In genomic region chr14:74922752-74923401, GRCh38 we compare ENCODE assay signal across 9 cellular contexts. TPM values are rescaled to one million over a fixed set of nuclear protein-coding genes. Genes with fewer than 3 reads are reported as not detected.
A peak's percentile ranks its signal among the peaks of the same experiment; 100 is the strongest.
DNase-seq lines count a peak whose midpoint lies in the region; ATAC-seq, FAIRE-seq and TF ChIP-seq lines count a peak whose summit lies in the region.
"Had no signal": no experiment of that assay in that cellular context is flagged by ENCODE, and none has a peak within 500 bp of the region (broad histone marks: within the 10 kb centered on the region; RNA-seq: fewer than 3 reads in every experiment).

A gene with protein sequence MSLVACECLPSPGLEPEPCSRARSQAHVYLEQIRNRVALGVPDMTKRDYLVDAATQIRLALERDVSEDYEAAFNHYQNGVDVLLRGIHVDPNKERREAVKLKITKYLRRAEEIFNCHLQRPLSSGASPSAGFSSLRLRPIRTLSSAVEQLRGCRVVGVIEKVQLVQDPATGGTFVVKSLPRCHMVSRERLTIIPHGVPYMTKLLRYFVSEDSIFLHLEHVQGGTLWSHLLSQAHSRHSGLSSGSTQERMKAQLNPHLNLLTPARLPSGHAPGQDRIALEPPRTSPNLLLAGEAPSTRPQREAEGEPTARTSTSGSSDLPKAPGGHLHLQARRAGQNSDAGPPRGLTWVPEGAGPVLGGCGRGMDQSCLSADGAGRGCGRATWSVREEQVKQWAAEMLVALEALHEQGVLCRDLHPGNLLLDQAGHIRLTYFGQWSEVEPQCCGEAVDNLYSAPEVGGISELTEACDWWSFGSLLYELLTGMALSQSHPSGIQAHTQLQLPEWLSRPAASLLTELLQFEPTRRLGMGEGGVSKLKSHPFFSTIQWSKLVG (minus strand): TSS chr14:74923260. CDS start chr14:74921541, 1,719 bp downstream.

- POLR2A ChIA-PET in HepG2 (lab: Yijun Ruan, JAX) = interaction anchor here (0.8 to 2.0 kb wide), 20 partner anchors 9 to 166 kb away, joined by 3 to 16 read pairs (median 4); partner anchors contain the start of genes ACYP1, EIF2B2, PGF and PROX2

- H3K79me2 ChIP-seq in ACC112 (ENCODE audit: control insufficient read depth, insufficient read depth, low read length, unreplicated experiment) (no peaks in the 10 kb centered on the region), HepG2 (ENCODE audit: insufficient read depth, low read length) (no peaks in the 10 kb centered on the region)

- peak within 1 kb of the TSS; percentile 89 for H3K9ac ChIP-seq in HepG2 (ENCODE audit: insufficient read depth, low read depth, low read length)

- CTCF ChIA-PET in HepG2 (lab: Yijun Ruan, JAX; ENCODE audit: low intra/inter-chr PET ratio, low total read pairs) = no interaction called here

- DNase-seq in NCI-H510A treated with DMSO at 0.1 percent for 48 hours (lab: John Stamatoyannopoulos, UW) (peak; percentile 86), dorsolateral prefrontal cortex (peak; percentile 89 to 97 (median 94)), HepG2 (ENCODE audit: low spot score) (peak; percentile 74)
- peak; percentile 48 to 51 for DNase-seq in activated CD4-positive, alpha-beta T cell treated with anti-CD3 and anti-CD28 coated beads, Interleukin-2, amount 50 U/mL, for 4 hours
- peak; percentile 60 to 64 for DNase-seq in stimulated activated CD4-positive, alpha-beta T cell treated with anti-CD3 and anti-CD28 coated beads, Interleukin-2, amount 100 ng/mL, for 48 hours
- DNase-seq: DND-41 had no signal

- H2AFZ ChIP-seq in ACC112 (ENCODE audit: low read length, unreplicated experiment) (no peak within 1 kb of the TSS), HepG2 (ENCODE audit: low read length) (peak within 1 kb of the TSS; percentile 19)

- in situ Hi-C loops in GM18951 (cut with MboI; ENCODE audit: low sequenced_read_pairs, unreplicated experiment) = loop anchor here (25.0 kb wide), 1 partner anchor 364 kb away; the partner anchor contains the start of gene FOS
- in situ Hi-C loops in HepG2 (cut with HindIII; ENCODE audit: extremely low pct_ligation_motif_present, low pct_unique_long_range_greater_than_20kb) = no loop called here

- peak within 1 kb of the TSS; percentile 77 for H3K4me2 ChIP-seq in HepG2 (ENCODE audit: low read depth, low read length)

- 0% methylated on average over 3 of the region's 51 CpGs for WGBS in HepG2 (ENCODE audit: low lambda C conversion rate)

- H3K27me3 ChIP-seq in ACC112 (ENCODE audit: insufficient read depth, low read length) (no peaks in the 10 kb centered on the region; the same call in 1 of the 2 replicates), dorsolateral prefrontal cortex (no peaks in the 10 kb centered on the region), HepG2 (ENCODE audit: control insufficient read depth in 1 of 2, insufficient read depth in 2 of 2, low read length in 2 of 2) (no peaks in the 10 kb centered on the region; a peak in 2 of 5 replicates)

- H3K4me1 ChIP-seq in ACC112 (ENCODE audit: control insufficient read depth, insufficient read depth, low read length, unreplicated experiment) = no peaks in the 10 kb centered on the region
- H3K4me1 ChIP-seq in HepG2 (ENCODE audit: insufficient read depth, low read length) = peaks cover 13% of the 10 kb centered on the region

- H4K20me1 ChIP-seq in HepG2 (ENCODE audit: insufficient read depth, low read length) = no peaks in the 10 kb centered on the region

- TF ChIP-seq CTCF in dorsolateral prefrontal cortex (IDR thresholded peaks at IDR 0.05 in 54 of 56, conservative IDR thresholded peaks at IDR 0.05 in 2 of 56; ENCODE audit: low read depth in 1 of 56, partially characterized antibody in 56 of 56) (peak in 20 of 56 donors; percentile 10 to 46 (median 30)), HepG2 (CRISPR knock-in tag; IDR thresholded peaks at IDR 0.05) (peak; percentile 25; the same call in 1 of the 2 replicates)

- no peak for TF ChIP-seq RAD21 in HepG2 (CRISPR knock-in tag; IDR thresholded peaks at IDR 0.05)

- no peak for TF ChIP-seq EP300 in HepG2 (IDR thresholded peaks at IDR 0.05; ENCODE audit: low read depth in 2 of 2, low read length in 2 of 2)
- TF ChIP-seq EP300 in HepG2 (CRISPR knock-in tag; IDR thresholded peaks at IDR 0.05; ENCODE audit: borderline replicate concordance) = no peak

- H3K9me3 ChIP-seq in HepG2 (ENCODE audit: low read length) = no peaks in the 10 kb centered on the region

- ATAC-seq in HG03354 (IDR thresholded peaks at IDR 0.05; ENCODE audit: poor library complexity, severe bottlenecking, unreplicated experiment) (peak; percentile 95), HepG2 (peak; percentile 99)

- H3K27ac ChIP-seq in ACC112 (ENCODE audit: low read depth, low read length) = no peak within 1 kb of the TSS
- peak within 1 kb of the TSS in 54 of 59 donors; percentile 11 to 93 (median 78) for H3K27ac ChIP-seq in dorsolateral prefrontal cortex
- peak within 1 kb of the TSS; percentile 29 for H3K27ac ChIP-seq in HepG2 (ENCODE audit: extremely low read length, insufficient read depth, low read length)

- FAIRE-seq in HepG2 (lab: Jason Lieb, UNC) = peak; percentile 60

- intact Hi-C loops in dorsolateral prefrontal cortex (cut with DNase I) = no loop called here
- intact Hi-C loops in HepG2 (cut with micrococcal nuclease; ENCODE audit: unreplicated experiment) = no loop called here

- no TSS peak for BruUV-seq in HepG2 (replicated peaks; lab: Mats Ljungman, UMichigan)

- TF ChIP-seq POLR2A in GM18951 (IDR thresholded peaks at IDR 0.05; ENCODE audit: extremely low read depth, insufficient read depth, insufficient read length) = peak; percentile 55
- peak; percentile 69 to 73 for TF ChIP-seq POLR2A in HepG2 (IDR thresholded peaks at IDR 0.05; ENCODE audit: insufficient read depth in 1 of 2, low read depth in 2 of 2, low read length in 2 of 2)

- H3K4me3 ChIP-seq in ACC112 (ENCODE audit: low read depth, low read length) (peak within 1 kb of the TSS; percentile 77), dorsolateral prefrontal cortex (peak within 1 kb of the TSS; percentile 69 to 99 (median 93)), HepG2 (replicated peaks in 1 of 3; ENCODE audit: insufficient read depth in 1 of 3, low read depth in 2 of 3, low read length in 3 of 3) (peak within 1 kb of the TSS; percentile 83 to 97 (median 90); a peak in 5 of 6 replicates)

- H3K36me3 ChIP-seq in ACC112 (ENCODE audit: insufficient read depth, low read length) = no peaks in the 10 kb centered on the region
- H3K36me3 ChIP-seq in HepG2 (replicated peaks in 1 of 2; ENCODE audit: control insufficient read depth in 1 of 2, insufficient read depth in 2 of 2, low read length in 2 of 2) = no peaks in the 10 kb centered on the region

TF ChIP-seq in HepG2, 621 proteins besides CTCF, POLR2A, EP300 and RAD21 (continues in another document):
- TF ChIP-seq, protein P1, sequence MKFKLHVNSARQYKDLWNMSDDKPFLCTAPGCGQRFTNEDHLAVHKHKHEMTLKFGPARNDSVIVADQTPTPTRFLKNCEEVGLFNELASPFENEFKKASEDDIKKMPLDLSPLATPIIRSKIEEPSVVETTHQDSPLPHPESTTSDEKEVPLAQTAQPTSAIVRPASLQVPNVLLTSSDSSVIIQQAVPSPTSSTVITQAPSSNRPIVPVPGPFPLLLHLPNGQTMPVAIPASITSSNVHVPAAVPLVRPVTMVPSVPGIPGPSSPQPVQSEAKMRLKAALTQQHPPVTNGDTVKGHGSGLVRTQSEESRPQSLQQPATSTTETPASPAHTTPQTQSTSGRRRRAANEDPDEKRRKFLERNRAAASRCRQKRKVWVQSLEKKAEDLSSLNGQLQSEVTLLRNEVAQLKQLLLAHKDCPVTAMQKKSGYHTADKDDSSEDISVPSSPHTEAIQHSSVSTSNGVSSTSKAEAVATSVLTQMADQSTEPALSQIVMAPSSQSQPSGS (CRISPR knock-in tag; IDR thresholded peaks at IDR 0.05) = peak; percentile 99
- TF ChIP-seq FOXC1 (CRISPR knock-in tag; IDR thresholded peaks at IDR 0.05; ENCODE audit: borderline replicate concordance) (peak; percentile 72; the same call in 1 of the 2 replicates), PHF5A (CRISPR knock-in tag; IDR thresholded peaks at IDR 0.05; ENCODE audit: low read depth, unreplicated experiment) (no peak), SPEN (CRISPR knock-in tag; IDR thresholded peaks at IDR 0.05; ENCODE audit: low read depth) (peak; percentile 64; the same call in 1 of the 2 replicates), ZNF468 (CRISPR knock-in tag; IDR thresholded peaks at IDR 0.05) (0 out of 2 replicates have a peak, but pooled peaks have one; percentile 15), ZKSCAN8 (CRISPR knock-in tag; IDR thresholded peaks at IDR 0.05; ENCODE audit: borderline replicate concordance) (no peak), YEATS2 (CRISPR knock-in tag; IDR thresholded peaks at IDR 0.05; ENCODE audit: borderline replicate concordance) (0 out of 2 replicates have a peak, but pooled peaks have one; percentile 35), ZMYM4 (CRISPR knock-in tag; IDR thresholded peaks at IDR 0.05) (peak; percentile 62; the same call in 1 of the 2 replicates)

RNA-seq across cellular contexts. Expression of the gene that starts here (rescaled TPM):
- total RNA-seq in dorsolateral prefrontal cortex = 10 to 100 TPM; 35.6 to 99.8 (median 63.6) TPM
- 8.1 and 11.5 TPM in 2 replicates for total RNA-seq in HepG2 (2016; rRNA removed; fragmentation: Illumina TruSeq; extraction: Trizol)
- 2.4 and 2.7 TPM in 2 replicates for total RNA-seq in HepG2 (2016; cell fraction: cytosol; rRNA removed; fragmentation: Illumina TruSeq; extraction: Trizol; ENCODE audit: low read depth)
- 5.4 and 11.9 TPM in 2 replicates for total RNA-seq in HepG2 (2016; cell fraction: insoluble cytoplasmic fraction; rRNA removed; fragmentation: Illumina TruSeq; extraction: Trizol)
- total RNA-seq in HepG2 (2016; cell fraction: membrane; rRNA removed; fragmentation: Illumina TruSeq; extraction: Trizol) = 6.9 and 7.9 TPM in 2 replicates
- 12.4 and 16.2 TPM in 2 replicates for total RNA-seq in HepG2 (2016; cell fraction: nucleus; rRNA removed; fragmentation: Illumina TruSeq; extraction: Trizol)
- polyA plus RNA-seq in HepG2 (2011; rRNA removed) = 6.5 and 10.3 TPM in 2 replicates
- polyA plus RNA-seq in HepG2 (2011; cell fraction: cytosol; rRNA removed) = 3.2 and 3.9 TPM in 2 replicates
- polyA plus RNA-seq in HepG2 (2011; cell fraction: nucleus; rRNA removed) = 23.6 and 25.1 TPM in 2 replicates
- 4.9 and 11.7 TPM in 2 replicates for polyA plus RNA-seq in HepG2 (2012)
- polyA plus RNA-seq in HepG2 (2016; cell fraction: cytosol; fragmentation: Illumina TruSeq; extraction: Trizol; ENCODE audit: low read depth) = 1.2 and 1.7 TPM in 2 replicates
- polyA plus RNA-seq in HepG2 (2016; cell fraction: insoluble cytoplasmic fraction; fragmentation: Illumina TruSeq; extraction: Trizol; ENCODE audit: low read depth) = 3.7 and 6.7 TPM in 2 replicates
- 2.9 and 4.2 TPM in 2 replicates for polyA plus RNA-seq in HepG2 (2016; cell fraction: membrane; fragmentation: Illumina TruSeq; extraction: Trizol; ENCODE audit: low read depth)
- polyA plus RNA-seq in HepG2 (2016; cell fraction: nucleus; fragmentation: Illumina TruSeq; extraction: Trizol; ENCODE audit: insufficient read depth, low read depth) = 20.2 and 23.1 TPM in 2 replicates
- 8.7 and 18.6 TPM in 2 replicates for polyA minus RNA-seq in HepG2 (2011; rRNA and poly(A)+ RNA removed; ENCODE audit: low replicate concordance)
- polyA minus RNA-seq in HepG2 (2011; cell fraction: cytosol; rRNA and poly(A)+ RNA removed) = 2.4 and 3.3 TPM in 2 replicates
- polyA minus RNA-seq in HepG2 (2011; cell fraction: nucleus; rRNA and poly(A)+ RNA removed) = 12.1 and 17.3 TPM in 2 replicates
